Comparison of ENCODE assay signal across 1 cellular context in genomic region chr7:50293509-50294179, GRCh38.
TF ChIP-seq lines count a peak whose summit lies in the region.

No MANE protein-coding gene starts in this region.

TF ChIP-seq in GM12878, 131 proteins besides CTCF, POLR2A, EP300 and RAD21 (continued from another document):
- TF ChIP-seq HDGF (IDR thresholded peaks at IDR 0.05): no peak
- no peak for TF ChIP-seq MAX (IDR thresholded peaks at IDR 0.05; ENCODE audit: low read depth, low read length)
- no peak for TF ChIP-seq MYB (IDR thresholded peaks at IDR 0.05; ENCODE audit: borderline replicate concordance, low read depth, low read length)
- no peak for TF ChIP-seq SREBF2 (IDR thresholded peaks at IDR 0.05; ENCODE audit: low read length)
- TF ChIP-seq CUX1 (IDR thresholded peaks at IDR 0.05; ENCODE audit: insufficient replicate concordance, low read depth, low read length): no peak
- peak; percentile 69 for TF ChIP-seq MTA2 (IDR thresholded peaks at IDR 0.05; ENCODE audit: low read depth)
- TF ChIP-seq CHD4 (IDR thresholded peaks at IDR 0.05): no peak
- TF ChIP-seq ZNF592 (IDR thresholded peaks at IDR 0.05): no peak
- TF ChIP-seq ETV6 (conservative IDR thresholded peaks at IDR 0.05 in 1 of 2, IDR thresholded peaks at IDR 0.05 in 1 of 2; ENCODE audit: borderline replicate concordance in 1 of 2, low read depth in 1 of 2): peak in 1 of 2 experiments; percentile 4; a peak in 1 of 4 replicates
- no peak for TF ChIP-seq NFYA (IDR thresholded peaks at IDR 0.05; ENCODE audit: borderline replicate concordance, low read depth, low read length)
- no peak for TF ChIP-seq SMARCA5 (IDR thresholded peaks at IDR 0.05)
- peak; percentile 39; the same call in 1 of the 2 replicates for TF ChIP-seq ZNF24 (IDR thresholded peaks at IDR 0.05)
- TF ChIP-seq WRNIP1 (IDR thresholded peaks at IDR 0.05; ENCODE audit: borderline replicate concordance, low read depth, low read length): no peak
- no peak for TF ChIP-seq GATAD2B (conservative IDR thresholded peaks at IDR 0.05; ENCODE audit: low read depth)
- no peak for TF ChIP-seq SRF (IDR thresholded peaks at IDR 0.05; ENCODE audit: low read depth in 2 of 2, low read length in 2 of 2)
- TF ChIP-seq MEF2A (IDR thresholded peaks at IDR 0.05; ENCODE audit: insufficient read depth, low read depth, low read length): no peak
- TF ChIP-seq RUNX3 (IDR thresholded peaks at IDR 0.05; ENCODE audit: low read length): peak; percentile 59
- no peak for TF ChIP-seq CREB1 (IDR thresholded peaks at IDR 0.05; ENCODE audit: low read depth)
- TF ChIP-seq ZBTB40 (IDR thresholded peaks at IDR 0.05; ENCODE audit: borderline replicate concordance): no peak
- no peak for TF ChIP-seq TBL1XR1 (IDR thresholded peaks at IDR 0.05; ENCODE audit: low read depth, low read length)
- TF ChIP-seq ZNF274 (IDR thresholded peaks at IDR 0.05; ENCODE audit: insufficient read depth, insufficient read length): no peak
- TF ChIP-seq CHD1 (IDR thresholded peaks at IDR 0.05; ENCODE audit: low read depth, low read length): no peak
- TF ChIP-seq ZNF622 (IDR thresholded peaks at IDR 0.05): no peak
- TF ChIP-seq POLR2AphosphoS2 (IDR thresholded peaks at IDR 0.05; ENCODE audit: low read depth, low read length): no peak
- no peak for TF ChIP-seq CBX5 (IDR thresholded peaks at IDR 0.05; ENCODE audit: low read depth)
- peak; percentile 28; the same call in 1 of the 2 replicates for TF ChIP-seq PKNOX1 (IDR thresholded peaks at IDR 0.05)
- TF ChIP-seq NBN (IDR thresholded peaks at IDR 0.05): no peak
- no peak for TF ChIP-seq FOXK2 (IDR thresholded peaks at IDR 0.05)
- TF ChIP-seq CEBPB (IDR thresholded peaks at IDR 0.05; ENCODE audit: borderline replicate concordance in 1 of 2, low read depth in 2 of 2, low read length in 2 of 2): no peak
- TF ChIP-seq RB1 (IDR thresholded peaks at IDR 0.05; ENCODE audit: borderline replicate concordance): no peak
- TF ChIP-seq RAD51 (IDR thresholded peaks at IDR 0.05): no peak
- no peak for TF ChIP-seq YBX1 (IDR thresholded peaks at IDR 0.05)
- TF ChIP-seq CREM (IDR thresholded peaks at IDR 0.05; ENCODE audit: low read depth): no peak; the same call in 1 of the 2 replicates
- TF ChIP-seq USF1 (IDR thresholded peaks at IDR 0.05; ENCODE audit: borderline replicate concordance, extremely low read length, insufficient read depth, low read depth, low read length): no peak
- 0 out of 2 replicates have a peak, but pooled peaks have one; percentile 37 for TF ChIP-seq BCL11A (IDR thresholded peaks at IDR 0.05; ENCODE audit: low read depth, low read length)
TF ChIP-seq in GM12878: peak in this region for 22.
